In genomic region chr1:156191292-156191954, GRCh38 we compare ENCODE assay signal across 30 cellular contexts. TPM values are rescaled to one million over a fixed set of nuclear protein-coding genes. Genes with fewer than 3 reads are reported as not detected.
DNase-seq lines count a peak whose midpoint lies in the region; ATAC-seq and TF ChIP-seq lines count a peak whose summit lies in the region.
"Had no signal": no experiment of that assay in that cellular context is flagged by ENCODE, and none has a peak within 500 bp of the region (broad histone marks: within the 10 kb centered on the region; RNA-seq: fewer than 3 reads in every experiment).

No MANE protein-coding gene starts in this region.

- no peak for ATAC-seq in psoas muscle
- ATAC-seq in CD8-positive, alpha-beta T cell, result no peak
- ATAC-seq: effector memory CD8-positive, alpha-beta T cell; left cardiac atrium; mucosa of descending colon; natural killer cell had no signal

- 84 to 87% (median 87%) methylated on average over 4 of the region's 4 CpGs for WGBS in psoas muscle, 3 donors

- peaks cover 28% of the 10 kb centered on the region for H3K4me1 Mint-ChIP-seq in T-helper 1 cell treated with Interleukin-12 subunit alpha and Interleukin-12 subunit beta and Interleukin-4 antibody, amounts not matched to agents 30 μg/mL and 1 μg/mL, for 36 hours (ENCODE audit: low read depth)
- peaks cover 35% of the 10 kb centered on the region for H3K4me1 Mint-ChIP-seq in activated T-helper 2 cell treated with anti-CD3 and anti-CD28 coated beads, Interferon-gamma antibody, Interleukin-2, Interleukin-4, amounts not matched to agents 10 μg/mL and 5 μg/mL and 100 μg/mL, durations not matched to agents 14 hours and 24 hours and 36 hours (ENCODE audit: low read depth)
- peaks cover 30% of the 10 kb centered on the region for H3K4me1 Mint-ChIP-seq in CD8-positive, alpha-beta T cell (ENCODE audit: low read depth)

- H3K9me3 ChIP-seq in psoas muscle, result no peaks in the 10 kb centered on the region
- H3K9me3 ChIP-seq in CD8-positive, alpha-beta T cell (ENCODE audit: low read length), result no peaks in the 10 kb centered on the region
- H3K9me3 ChIP-seq: mucosa of descending colon, prostate gland, sigmoid colon, uterus had no signal

- H3K27me3 ChIP-seq in psoas muscle (ENCODE audit: insufficient read depth in 3 of 3, low read length in 2 of 3), result no peaks in the 10 kb centered on the region
- H3K27me3 ChIP-seq in CD8-positive, alpha-beta T cell (ENCODE audit: insufficient read depth, low read length), result no peaks in the 10 kb centered on the region
- H3K27me3 ChIP-seq: sigmoid colon, stomach, uterus had no signal

- CTCF ChIA-PET in CD8-positive, alpha-beta T cell (lab: Charles Lee), result interaction anchor here (1.5 kb wide), 1 partner anchor 21 kb away, joined by 3 read pairs; the partner anchor contains the start of gene PMF1

- intact Hi-C loops in activated T-helper 2 cell treated with anti-CD3 and anti-CD28 coated beads, Interferon-gamma antibody, Interleukin-2, Interleukin-4, amounts not matched to agents 10 μg/mL and 5 μg/mL and 100 μg/mL, durations not matched to agents 14 hours and 24 hours and 36 hours (cut with micrococcal nuclease), result loop anchor here (5.0 to 10.0 kb wide), 3 partner anchors 39 to 217 kb away; partner anchors contain the start of genes ARHGEF2, CCT3, SEMA4A and TSACC
- intact Hi-C loops in psoas muscle (cut with DNase I), result no loop called here
- intact Hi-C loops in CD8-positive, alpha-beta T cell (cut with DNase I, micrococcal nuclease), result loop anchor here in 1 of 2 experiments (5.0 kb wide), 2 partner anchors 36 to 334 kb away; partner anchors contain the start of genes GON4L and SYT11

- H3K9me3 Mint-ChIP-seq in T-helper 1 cell treated with Interleukin-12 subunit alpha and Interleukin-12 subunit beta and Interleukin-4 antibody, amounts not matched to agents 30 μg/mL and 1 μg/mL, for 36 hours, result peaks cover 11% of the 10 kb centered on the region
- H3K9me3 Mint-ChIP-seq in activated T-helper 2 cell treated with anti-CD3 and anti-CD28 coated beads, Interferon-gamma antibody, Interleukin-2, Interleukin-4, amounts not matched to agents 10 μg/mL and 5 μg/mL and 100 μg/mL, durations not matched to agents 14 hours and 24 hours and 36 hours, result peaks cover 13% of the 10 kb centered on the region
- peaks cover 8% of the 10 kb centered on the region for H3K9me3 Mint-ChIP-seq in CD8-positive, alpha-beta T cell
- H3K9me3 Mint-ChIP-seq: effector memory CD8-positive, alpha-beta T cell; natural killer cell had no signal

- H3K4me3 Mint-ChIP-seq in T-helper 1 cell treated with Interleukin-12 subunit alpha and Interleukin-12 subunit beta and Interleukin-4 antibody, amounts not matched to agents 30 μg/mL and 1 μg/mL, for 36 hours, result peak overlapping the region; percentile 7
- H3K4me3 Mint-ChIP-seq in activated T-helper 2 cell treated with anti-CD3 and anti-CD28 coated beads, Interferon-gamma antibody, Interleukin-2, Interleukin-4, amounts not matched to agents 10 μg/mL and 5 μg/mL and 100 μg/mL, durations not matched to agents 14 hours and 24 hours and 36 hours (ENCODE audit: low read depth), result no peak overlapping the region
- no peak overlapping the region for H3K4me3 Mint-ChIP-seq in CD8-positive, alpha-beta T cell
- H3K4me3 Mint-ChIP-seq: effector memory CD8-positive, alpha-beta T cell; natural killer cell had no signal

- no peak overlapping the region for H3K4me3 ChIP-seq in psoas muscle
- no peak overlapping the region for H3K4me3 ChIP-seq in CD8-positive, alpha-beta T cell (ENCODE audit: low read depth, low read length)
- H3K4me3 ChIP-seq: mucosa of descending colon, prostate gland, sigmoid colon, stomach, uterus had no signal

- H3K27me3 Mint-ChIP-seq in T-helper 1 cell treated with Interleukin-12 subunit alpha and Interleukin-12 subunit beta and Interleukin-4 antibody, amounts not matched to agents 30 μg/mL and 1 μg/mL, for 36 hours (ENCODE audit: low read depth), result no peaks in the 10 kb centered on the region
- no peaks in the 10 kb centered on the region for H3K27me3 Mint-ChIP-seq in activated T-helper 2 cell treated with anti-CD3 and anti-CD28 coated beads, Interferon-gamma antibody, Interleukin-2, Interleukin-4, amounts not matched to agents 10 μg/mL and 5 μg/mL and 100 μg/mL, durations not matched to agents 14 hours and 24 hours and 36 hours (ENCODE audit: low read depth)
- H3K27me3 Mint-ChIP-seq in CD8-positive, alpha-beta T cell (ENCODE audit: low read depth), result no peaks in the 10 kb centered on the region
- H3K27me3 Mint-ChIP-seq: effector memory CD8-positive, alpha-beta T cell had no signal

- peak overlapping the region; percentile 10 for H3K27ac ChIP-seq in psoas muscle
- no peak overlapping the region for H3K27ac ChIP-seq in CD8-positive, alpha-beta T cell (ENCODE audit: low read depth, low read length)
- H3K27ac ChIP-seq: prostate gland, sigmoid colon, stomach, uterus had no signal

- DNase-seq in T-helper 1 cell (no peak), psoas muscle (no peak), GM13977 (ENCODE audit: low spot score) (no peak)
- no peak for DNase-seq in activated T-helper 2 cell treated with anti-CD3 and anti-CD28 coated beads, Interferon-gamma antibody, Interleukin-2, Interleukin-4, amounts not matched to agents 10 μg/mL and 5 μg/mL and 100 μg/mL, durations not matched to agents 14 hours and 24 hours and 36 hours (ENCODE audit: low spot score)
- DNase-seq in CD8-positive, alpha-beta T cell, result no peak
- DNase-seq: activated CD4-positive, alpha-beta T cell treated with anti-CD3 and anti-CD28 coated beads for 4 hours; activated naive CD4-positive, alpha-beta T cell treated with Interleukin-2 at 50 U/mL for 16 hours; activated T-cell treated with anti-CD3 and anti-CD28 coated beads, Interleukin-2, amount 50 U/mL, for 1 hour; central memory CD4-positive, alpha-beta T cell; cortex of kidney; DMS153; effector memory CD8-positive, alpha-beta T cell; H7; immature natural killer cell; Karpas-422; left cardiac atrium; mucosa of descending colon; natural killer cell; NCI-H1436 treated with DMSO at 0.1 percent for 48 hours; NCI-H2081 treated with DMSO at 0.1 percent for 48 hours; NCI-H2227 treated with DMSO at 0.1 percent for 48 hours; NCI-H526 treated with DMSO at 0.1 percent for 48 hours; occipital lobe; SHP77 treated with DMSO at 0.1 percent for 48 hours; stimulated activated CD4-positive, alpha-beta T cell treated with anti-CD3 and anti-CD28 coated beads, Interleukin-4, amount 100 ng/mL, for 1 hour; stomach; uterus had no signal

- peaks cover 28% of the 10 kb centered on the region for H3K4me1 ChIP-seq in psoas muscle
- peaks cover 10% of the 10 kb centered on the region for H3K4me1 ChIP-seq in CD8-positive, alpha-beta T cell (ENCODE audit: insufficient read depth, low read length)

- peaks cover 3 to 12% of the 10 kb centered on the region in 2 donors for H3K36me3 ChIP-seq in psoas muscle (ENCODE audit: insufficient read depth in 1 of 2, low read depth in 1 of 2)
- no peaks in the 10 kb centered on the region for H3K36me3 ChIP-seq in CD8-positive, alpha-beta T cell (ENCODE audit: insufficient read depth, low read length)
- H3K36me3 ChIP-seq: prostate gland, sigmoid colon, uterus had no signal

- H3K36me3 Mint-ChIP-seq in T-helper 1 cell treated with Interleukin-12 subunit alpha and Interleukin-12 subunit beta and Interleukin-4 antibody, amounts not matched to agents 30 μg/mL and 1 μg/mL, for 36 hours (ENCODE audit: low read depth), result peaks cover 17% of the 10 kb centered on the region
- peaks cover 44% of the 10 kb centered on the region for H3K36me3 Mint-ChIP-seq in activated T-helper 2 cell treated with anti-CD3 and anti-CD28 coated beads, Interferon-gamma antibody, Interleukin-2, Interleukin-4, amounts not matched to agents 10 μg/mL and 5 μg/mL and 100 μg/mL, durations not matched to agents 14 hours and 24 hours and 36 hours (ENCODE audit: low read depth)
- H3K36me3 Mint-ChIP-seq in CD8-positive, alpha-beta T cell, result peaks cover 22% of the 10 kb centered on the region
- H3K36me3 Mint-ChIP-seq: natural killer cell had no signal

- in situ Hi-C loops in GM13977 (cut with MboI; ENCODE audit: low pct_unique_long_range_greater_than_20kb, low sequenced_read_pairs, unreplicated experiment), result no loop called here

- no peak for TF ChIP-seq CTCF in psoas muscle (IDR thresholded peaks at IDR 0.05)
- no peak for TF ChIP-seq CTCF in GM13977 (IDR thresholded peaks at IDR 0.05; ENCODE audit: extremely low read depth, insufficient read depth, missing control alignments)
- TF ChIP-seq CTCF in CD8-positive, alpha-beta T cell (IDR thresholded peaks at IDR 0.05), result no peak

- POLR2A ChIA-PET in CD8-positive, alpha-beta T cell (lab: Charles Lee), result no interaction called here

- H3K27ac Mint-ChIP-seq in T-helper 1 cell treated with Interleukin-12 subunit alpha and Interleukin-12 subunit beta and Interleukin-4 antibody, amounts not matched to agents 30 μg/mL and 1 μg/mL, for 36 hours, result no peak overlapping the region
- H3K27ac Mint-ChIP-seq in activated T-helper 2 cell treated with anti-CD3 and anti-CD28 coated beads, Interferon-gamma antibody, Interleukin-2, Interleukin-4, amounts not matched to agents 10 μg/mL and 5 μg/mL and 100 μg/mL, durations not matched to agents 14 hours and 24 hours and 36 hours, result peak overlapping the region; percentile 7
- H3K27ac Mint-ChIP-seq in CD8-positive, alpha-beta T cell, result no peak overlapping the region
- H3K27ac Mint-ChIP-seq: effector memory CD8-positive, alpha-beta T cell; immature natural killer cell; natural killer cell had no signal

RNA-seq across cellular contexts. Expression of gene SLC25A44, which starts 2.5 kb away (rescaled TPM):
- 62.6 and 63.7 TPM in 2 replicates for total RNA-seq in activated T-helper 2 cell treated with anti-CD3 and anti-CD28 coated beads, Interferon-gamma antibody, Interleukin-2, Interleukin-4, amounts not matched to agents 10 μg/mL and 5 μg/mL and 100 μg/mL, durations not matched to agents 14 hours and 24 hours and 36 hours
- total RNA-seq in psoas muscle, result 10 to 100 TPM; 11.2 to 29.8 (median 20.1) TPM
- polyA plus RNA-seq in psoas muscle, result 10 to 100 TPM; 13.6 to 40.3 (median 21.1) TPM
- 10 to 100 TPM; 12.1 to 12.6 TPM for total RNA-seq in CD8-positive, alpha-beta T cell

RNA-seq across cellular contexts. Expression of gene PMF1, which starts 21.4 kb away (rescaled TPM):
- total RNA-seq in activated T-helper 2 cell treated with anti-CD3 and anti-CD28 coated beads, Interferon-gamma antibody, Interleukin-2, Interleukin-4, amounts not matched to agents 10 μg/mL and 5 μg/mL and 100 μg/mL, durations not matched to agents 14 hours and 24 hours and 36 hours, result 115 and 117 TPM in 2 replicates
- 10 to 100 TPM; 47.9 to 72.1 (median 65.6) TPM for total RNA-seq in psoas muscle
- 10 to 100 TPM; 52.7 to 93.4 (median 91.0) TPM for polyA plus RNA-seq in psoas muscle
- 10 to 100 TPM; 72.1 to 74.4 TPM for total RNA-seq in CD8-positive, alpha-beta T cell

RNA-seq across cellular contexts. Expression of gene SEMA4A, which starts 38.0 kb away (rescaled TPM):
- total RNA-seq in activated T-helper 2 cell treated with anti-CD3 and anti-CD28 coated beads, Interferon-gamma antibody, Interleukin-2, Interleukin-4, amounts not matched to agents 10 μg/mL and 5 μg/mL and 100 μg/mL, durations not matched to agents 14 hours and 24 hours and 36 hours, result 128 and 132 TPM in 2 replicates
- total RNA-seq in psoas muscle, result 1 to 10 TPM; 1.2 to 3.4 (median 2.4) TPM
- 1 to 10 TPM in 1 of 3 donors, under 1 TPM in 2; 0.77 to 1.8 (median 0.82) TPM for polyA plus RNA-seq in psoas muscle
- total RNA-seq in CD8-positive, alpha-beta T cell, result 1 to 10 TPM; 2.9 to 4.0 TPM

RNA-seq across cellular contexts. Expression of gene BGLAP, which starts 50.6 kb away (rescaled TPM):
- 1.7 and 2.2 TPM in 2 replicates for total RNA-seq in activated T-helper 2 cell treated with anti-CD3 and anti-CD28 coated beads, Interferon-gamma antibody, Interleukin-2, Interleukin-4, amounts not matched to agents 10 μg/mL and 5 μg/mL and 100 μg/mL, durations not matched to agents 14 hours and 24 hours and 36 hours
- under 1 TPM in 2 of 4 donors, not detected in 2; 0.34 to 0.44 TPM for total RNA-seq in psoas muscle
- polyA plus RNA-seq in psoas muscle, result under 1 TPM in 1 of 3 donors, not detected in 2; 0.33 TPM
- total RNA-seq in CD8-positive, alpha-beta T cell, result 1 to 10 TPM; 2.0 to 2.4 TPM
- total RNA-seq: occipital lobe, stomach had no signal
- polyA plus RNA-seq: immature natural killer cell had no signal

RNA-seq across cellular contexts. Expression of gene PAQR6, which starts 56.4 kb away (rescaled TPM):
- total RNA-seq in activated T-helper 2 cell treated with anti-CD3 and anti-CD28 coated beads, Interferon-gamma antibody, Interleukin-2, Interleukin-4, amounts not matched to agents 10 μg/mL and 5 μg/mL and 100 μg/mL, durations not matched to agents 14 hours and 24 hours and 36 hours, result 5.8 and 7.1 TPM in 2 replicates
- total RNA-seq in psoas muscle, result 1 to 10 TPM in 1 of 4 donors, under 1 TPM in 3; 0.32 to 1.2 (median 0.80) TPM
- under 1 TPM; 0.30 to 0.85 (median 0.39) TPM for polyA plus RNA-seq in psoas muscle
- total RNA-seq in CD8-positive, alpha-beta T cell, result 1 to 10 TPM; 2.1 to 2.8 TPM

Comparison
In these comparisons a context has a peak if more than half of its experiments do, and no peak if none do; other contexts are left out.
1. RNA of gene SEMA4A, which starts 38.0 kb away (total RNA-seq): 128 to 132 TPM in activated T-helper 2 cell treated with anti-CD3 and anti-CD28 coated beads, Interferon-gamma antibody, Interleukin-2, Interleukin-4, amounts not matched to agents 10 μg/mL and 5 μg/mL and 100 μg/mL, durations not matched to agents 14 hours and 24 hours and 36 hours; 2.9 to 4.0 TPM in CD8-positive, alpha-beta T cell and 1.2 to 3.4 TPM in psoas muscle; every median in the first group is over 10 times any median in the second.